9 cellular contexts compared by ENCODE assay signal in the genomic region with DNA sequence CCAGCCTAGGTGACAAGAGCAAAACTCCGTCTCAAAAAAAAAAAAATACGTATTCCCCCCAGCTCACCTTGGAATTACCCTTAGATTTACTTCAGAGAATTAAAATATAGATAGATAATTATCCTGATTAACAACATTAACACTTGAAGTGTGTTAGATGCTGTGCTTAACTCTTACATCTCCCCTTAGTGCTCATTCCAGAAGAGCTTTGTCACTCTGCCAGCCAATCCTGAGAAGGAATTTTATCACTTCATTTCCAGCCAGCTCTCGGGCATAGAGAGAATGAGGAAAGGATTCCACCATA. TPM values are rescaled to one million over a fixed set of nuclear protein-coding genes. Genes with fewer than 3 reads are reported as not detected.
A peak's percentile ranks its signal among the peaks of the same experiment; 100 is the strongest.
DNase-seq lines count a peak whose midpoint lies in the region; ATAC-seq and TF ChIP-seq lines count a peak whose summit lies in the region.
"Had no signal": no experiment of that assay in that cellular context is flagged by ENCODE, and none has a peak within 500 bp of the region (broad histone marks: within the 10 kb centered on the region; RNA-seq: fewer than 3 reads in every experiment).

No MANE protein-coding gene starts in this region.

- peak overlapping the region in 2 of 8 donors; percentile 9 to 52 for H3K4me3 Mint-ChIP-seq in CD4-positive, alpha-beta memory T cell

- H3K9ac ChIP-seq in fibroblast of lung (ENCODE audit: insufficient read depth, low read length): peak overlapping the region; percentile 41

- H3K27me3 ChIP-seq in CD4-positive, alpha-beta memory T cell (ENCODE audit: insufficient read depth, low read length): no peaks in the 10 kb centered on the region
- H3K27me3 ChIP-seq in fibroblast of lung (ENCODE audit: control insufficient read depth, insufficient read depth, low read length): no peaks in the 10 kb centered on the region

- no peaks in the 10 kb centered on the region for H3K9me3 ChIP-seq in CD4-positive, alpha-beta memory T cell (ENCODE audit: control insufficient read depth in 1 of 2, low read length in 2 of 2)
- H3K9me3 ChIP-seq in fibroblast of lung (ENCODE audit: control insufficient read depth, insufficient read depth, low read depth, low read length): no peaks in the 10 kb centered on the region

- peaks cover 23% of the 10 kb centered on the region for H3K36me3 ChIP-seq in CD4-positive, alpha-beta memory T cell (ENCODE audit: insufficient read depth, low read length)
- peaks cover 11% of the 10 kb centered on the region for H3K36me3 ChIP-seq in fibroblast of lung (ENCODE audit: control insufficient read depth, insufficient read depth, low read length)

- peak overlapping the region in 1 of 7 donors; percentile 82 for H3K27ac Mint-ChIP-seq in CD4-positive, alpha-beta memory T cell

- no peak overlapping the region for H3K4me3 ChIP-seq in CD4-positive, alpha-beta memory T cell (ENCODE audit: low read length in 2 of 2)
- H3K4me3 ChIP-seq in fibroblast of lung (replicated peaks in 1 of 4; ENCODE audit: control extremely low read depth in 1 of 4, insufficient read depth in 1 of 4, low read depth in 3 of 4, low read length in 4 of 4) (peak overlapping the region; percentile 30 to 85 (median 52)), lower leg skin (ENCODE audit: low read depth, poor library complexity, severe bottlenecking) (no peak overlapping the region)

- POLR2A ChIA-PET in CD4-positive, alpha-beta memory T cell (lab: Charles Lee; ENCODE audit: partially characterized antibody): interaction anchor here (1.4 to 41.7 kb wide), 6 partner anchors 9 to 35 kb away, joined by 3 to 1543 read pairs (median 92); partner anchors contain the start of genes FLAD1, LENEP, PBXIP1 and PMVK
- POLR2A ChIA-PET in RWPE1 (lab: Yijun Ruan, JAX; ENCODE audit: low non-redundant PET): interaction anchor here (0.7 to 3.9 kb wide), 2 partner anchors 11 to 205 kb away, joined by 3 to 24 read pairs; partner anchors contain the start of gene PYGO2

- no peak for TF ChIP-seq POLR2A in lower leg skin (IDR thresholded peaks at IDR 0.05)

- no peaks in the 10 kb centered on the region for H3K27me3 Mint-ChIP-seq in CD4-positive, alpha-beta memory T cell

- no peak overlapping the region for H2AFZ ChIP-seq in fibroblast of lung (ENCODE audit: low read length)

- H4K20me1 ChIP-seq in fibroblast of lung (ENCODE audit: control insufficient read depth, extremely low read depth, insufficient read depth, low read length): no peaks in the 10 kb centered on the region

- peaks cover 22 to 36% (median 28%) of the 10 kb centered on the region in 4 donors for H3K4me1 Mint-ChIP-seq in CD4-positive, alpha-beta memory T cell

- no peaks in the 10 kb centered on the region for H3K9me3 Mint-ChIP-seq in CD4-positive, alpha-beta memory T cell

- H3K27ac ChIP-seq in CD4-positive, alpha-beta memory T cell (ENCODE audit: low read depth, low read length): peak overlapping the region; percentile 95
- H3K27ac ChIP-seq in RWPE1: peak overlapping the region; percentile 100
- peak overlapping the region; percentile 94 for H3K27ac ChIP-seq in fibroblast of lung (ENCODE audit: insufficient read depth, low read length)

- no peak for TF ChIP-seq CTCF in RWPE1 (conservative IDR thresholded peaks at IDR 0.05; ENCODE audit: low read depth)
- TF ChIP-seq CTCF in fibroblast of lung (conservative IDR thresholded peaks at IDR 0.05 in 1 of 2, IDR thresholded peaks at IDR 0.05 in 1 of 2; ENCODE audit: low read depth in 1 of 2, low read length in 2 of 2): no peak
- TF ChIP-seq CTCF in lower leg skin (IDR thresholded peaks at IDR 0.05): no peak

- intact Hi-C loops in CD4-positive, alpha-beta memory T cell (cut with micrococcal nuclease): no loop called here
- intact Hi-C loops in sciatic nerve (cut with DNase I) (no loop called here), lower leg skin (cut with DNase I; ENCODE audit: low total_unique reads) (no loop called here)

- no peak for DNase-seq in CD4-positive, alpha-beta memory T cell
- DNase-seq in RWPE1 (ENCODE audit: low spot score) (no peak), fibroblast of lung (ENCODE audit: low read depth in 2 of 2) (no peak), pulmonary artery endothelial cell (ENCODE audit: low read depth, low spot score) (peak; percentile 47), SW480 (ENCODE audit: low spot score) (no peak), sciatic nerve (ENCODE audit: low spot score) (no peak), activated gamma-delta T cell (lab: John Stamatoyannopoulos, UW) (no peak), lower leg skin (ENCODE audit: low spot score in 2 of 2) (no peak)
- DNase-seq: activated CD4-positive, alpha-beta T cell treated with anti-CD3 and anti-CD28 coated beads, Interleukin-2, amount 50 U/mL, for 1 hour had no signal

- CTCF ChIA-PET in CD4-positive, alpha-beta memory T cell (lab: Charles Lee; ENCODE audit: partially characterized antibody): interaction anchor here (1.2 to 16.3 kb wide), 6 partner anchors 11 to 45 kb away, joined by 3 to 226 read pairs (median 32); partner anchors contain the start of genes FLAD1, PBXIP1 and PYGO2
- CTCF ChIA-PET in RWPE1 (lab: Yijun Ruan, JAX): interaction anchor here (0.6 to 1.2 kb wide), 4 partner anchors 24 to 674 kb away, joined by 3 to 4 read pairs (median 4); no protein-coding TSS in a partner anchor

- WGBS in lower leg skin, 2 donors: 51 to 62% methylated on average over 3 of the region's 3 CpGs

- H3K4me2 ChIP-seq in fibroblast of lung (ENCODE audit: extremely low read depth, insufficient read depth, low read length): peak overlapping the region; percentile 91

- no peak for ATAC-seq in sciatic nerve

- peaks cover 61% of the 10 kb centered on the region for H3K79me2 ChIP-seq in fibroblast of lung (ENCODE audit: control insufficient read depth, insufficient read depth, low read length)

- peaks cover 10 to 29% of the 10 kb centered on the region in 2 donors for H3K36me3 Mint-ChIP-seq in CD4-positive, alpha-beta memory T cell

- H3K4me1 ChIP-seq in CD4-positive, alpha-beta memory T cell (ENCODE audit: insufficient read depth, low read length): peaks cover 45% of the 10 kb centered on the region
- H3K4me1 ChIP-seq in fibroblast of lung (ENCODE audit: control insufficient read depth, extremely low read depth, insufficient read depth, low read length): peaks cover 26% of the 10 kb centered on the region

RNA-seq across cellular contexts. Expression of gene SHC1, which starts 1.6 kb away (rescaled TPM):
- total RNA-seq in CD4-positive, alpha-beta memory T cell: 10 to 100 TPM; 78.4 to 81.7 TPM
- polyA plus RNA-seq in CD4-positive, alpha-beta memory T cell: 10 to 100 TPM; 36.4 to 44.5 TPM
- total RNA-seq in fibroblast of lung (220 and 245 TPM in 2 replicates), pulmonary artery endothelial cell (186 and 321 TPM in 2 replicates), sciatic nerve (92.5 TPM), lower leg skin (10 to 100 TPM; 45.4 to 68.9 (median 66.4) TPM)
- polyA plus RNA-seq in fibroblast of lung: 277 and 289 TPM in 2 replicates
- polyA plus RNA-seq in fibroblast of lung (2012): 261 and 301 TPM in 2 replicates
- 433 and 499 TPM in 2 replicates for polyA minus RNA-seq in fibroblast of lung (ENCODE audit: low replicate concordance)

RNA-seq across cellular contexts. Expression of gene CKS1B, which starts 2.3 kb away (rescaled TPM):
- total RNA-seq in CD4-positive, alpha-beta memory T cell: 10 to 100 TPM; 12.2 to 13.0 TPM
- polyA plus RNA-seq in CD4-positive, alpha-beta memory T cell: 10 to 100 TPM; 50.2 to 67.9 TPM
- total RNA-seq in fibroblast of lung: 23.9 and 40.3 TPM in 2 replicates
- 55.4 and 176 TPM in 2 replicates for polyA plus RNA-seq in fibroblast of lung
- polyA plus RNA-seq in fibroblast of lung (2012): 38.8 and 114 TPM in 2 replicates
- 4.0 and 38.8 TPM in 2 replicates for polyA minus RNA-seq in fibroblast of lung (ENCODE audit: low replicate concordance)
- total RNA-seq in pulmonary artery endothelial cell: 78.0 and 143 TPM in 2 replicates
- 31.7 TPM for total RNA-seq in sciatic nerve
- 10 to 100 TPM; 40.0 to 58.7 (median 45.3) TPM for total RNA-seq in lower leg skin

RNA-seq across cellular contexts. Expression of gene PYGO2, which starts 10.6 kb away (rescaled TPM):
- 10 to 100 TPM; 78.4 to 80.2 TPM for total RNA-seq in CD4-positive, alpha-beta memory T cell
- polyA plus RNA-seq in CD4-positive, alpha-beta memory T cell: 10 to 100 TPM; 22.5 to 54.2 TPM
- 19.3 and 28.1 TPM in 2 replicates for total RNA-seq in fibroblast of lung
- 15.3 and 17.4 TPM in 2 replicates for polyA plus RNA-seq in fibroblast of lung
- polyA plus RNA-seq in fibroblast of lung (2012): 12.5 and 17.2 TPM in 2 replicates
- 18.3 and 28.6 TPM in 2 replicates for polyA minus RNA-seq in fibroblast of lung (ENCODE audit: low replicate concordance)
- total RNA-seq in pulmonary artery endothelial cell: 6.3 and 7.2 TPM in 2 replicates
- total RNA-seq in sciatic nerve: 25.0 TPM
- 10 to 100 TPM; 31.9 to 38.0 (median 36.3) TPM for total RNA-seq in lower leg skin

RNA-seq across cellular contexts. Expression of gene FLAD1, which starts 11.0 kb away (rescaled TPM):
- total RNA-seq in CD4-positive, alpha-beta memory T cell: 10 to 100 TPM; 52.4 to 56.6 TPM
- polyA plus RNA-seq in CD4-positive, alpha-beta memory T cell: 10 to 100 TPM; 48.9 to 75.9 TPM
- total RNA-seq in fibroblast of lung: 20.5 and 24.9 TPM in 2 replicates
- polyA plus RNA-seq in fibroblast of lung: 11.8 and 20.1 TPM in 2 replicates
- 21.2 and 31.5 TPM in 2 replicates for polyA plus RNA-seq in fibroblast of lung (2012)
- 25.3 and 47.5 TPM in 2 replicates for polyA minus RNA-seq in fibroblast of lung (ENCODE audit: low replicate concordance)
- 29.5 TPM in 2 replicates for total RNA-seq in pulmonary artery endothelial cell
- 24.3 TPM for total RNA-seq in sciatic nerve
- total RNA-seq in lower leg skin: 10 to 100 TPM; 38.7 to 45.3 (median 41.6) TPM

RNA-seq across cellular contexts. Expression of gene PBXIP1, which starts 16.3 kb away (rescaled TPM):
- 100 to 1,000 TPM; 435 to 438 TPM for total RNA-seq in CD4-positive, alpha-beta memory T cell
- polyA plus RNA-seq in CD4-positive, alpha-beta memory T cell: 100 to 1,000 TPM; 263 to 404 TPM
- total RNA-seq in fibroblast of lung (106 and 113 TPM in 2 replicates), pulmonary artery endothelial cell (78.0 and 94.9 TPM in 2 replicates), sciatic nerve (71.1 TPM), lower leg skin (10 to 100 TPM; 52.1 to 84.1 (median 63.7) TPM)
- 21.1 and 32.8 TPM in 2 replicates for polyA plus RNA-seq in fibroblast of lung
- polyA plus RNA-seq in fibroblast of lung (2012): 34.4 and 51.1 TPM in 2 replicates
- 35.8 and 41.1 TPM in 2 replicates for polyA minus RNA-seq in fibroblast of lung (ENCODE audit: low replicate concordance)

Comparison
In these comparisons a context has a peak if more than half of its experiments do, and no peak if none do; other contexts are left out.
1. H3K4me3 ChIP-seq: peak in fibroblast of lung (4 of 4); none in CD4-positive, alpha-beta memory T cell (0 of 2) and lower leg skin (single experiment).
2. Peak in every context shown above with its lines, with median percentiles within 50 percentile points of each other: H3K27ac ChIP-seq.